9 cellular contexts compared by ENCODE assay signal in genomic region chr15:93035953-93036810, GRCh38. TPM values are rescaled to one million over a fixed set of nuclear protein-coding genes. Genes with fewer than 3 reads are reported as not detected.
DNase-seq lines count a peak whose midpoint lies in the region; ATAC-seq and TF ChIP-seq lines count a peak whose summit lies in the region.
"Had no signal": no experiment of that assay in that cellular context is flagged by ENCODE, and none has a peak within 500 bp of the region (broad histone marks: within the 10 kb centered on the region; RNA-seq: fewer than 3 reads in every experiment).

No MANE protein-coding gene starts in this region.

- H4K20me1 ChIP-seq in mammary epithelial cell (ENCODE audit: insufficient read depth, low read length) = no peaks in the 10 kb centered on the region

- BruUV-seq in mammary epithelial cell (replicated peaks; lab: Mats Ljungman, UMichigan) = no TSS peak

- no peak for TF ChIP-seq EP300 in transverse colon (IDR thresholded peaks at IDR 0.05; ENCODE audit: low read depth)

- H3K36me3 ChIP-seq in mammary epithelial cell (ENCODE audit: insufficient read depth, low read length) (no peaks in the 10 kb centered on the region), transverse colon (no peaks in the 10 kb centered on the region)

- H3K4me3 ChIP-seq in mammary epithelial cell (replicated peaks in 1 of 3; ENCODE audit: insufficient read depth in 1 of 3, low read depth in 2 of 3, low read length in 3 of 3) (no peak overlapping the region), transverse colon (no peak overlapping the region)

- peaks cover 7% of the 10 kb centered on the region for H3K4me1 Mint-ChIP-seq in T-helper 1 cell treated with Interleukin-12 subunit alpha and Interleukin-12 subunit beta and Interleukin-4 antibody, amounts not matched to agents 30 μg/mL and 1 μg/mL, for 36 hours (ENCODE audit: low read depth)
- peaks cover 8% of the 10 kb centered on the region for H3K4me1 Mint-ChIP-seq in mesothelial cell of epicardium

- TF ChIP-seq CTCF in mammary epithelial cell (conservative IDR thresholded peaks at IDR 0.05 in 1 of 2, IDR thresholded peaks at IDR 0.05 in 1 of 2; ENCODE audit: extremely low read depth in 1 of 2, insufficient read depth in 1 of 2, low read depth in 1 of 2, low read length in 2 of 2) (peak; percentile 19 to 39), mesothelial cell of epicardium (IDR thresholded peaks at IDR 0.05; ENCODE audit: unreplicated experiment) (peak; percentile 65), transverse colon (IDR thresholded peaks at IDR 0.05) (peak; percentile 50 to 64 (median 58))

- intact Hi-C loops in mammary epithelial cell (cut with micrococcal nuclease) = loop anchor here (1.0 to 10.0 kb wide), 3 partner anchors 51 to 1289 kb away; partner anchors contain the start of gene RGMA
- intact Hi-C loops in transverse colon (cut with DNase I; ENCODE audit: low total_unique reads) = loop anchor here (10.0 kb wide), 3 partner anchors 289 to 1289 kb away; no protein-coding TSS in a partner anchor

- H3K27me3 ChIP-seq in mammary epithelial cell (ENCODE audit: insufficient read depth, low read length) = no peaks in the 10 kb centered on the region
- H3K27me3 ChIP-seq in transverse colon = no peaks in the 10 kb centered on the region

- H3K27ac ChIP-seq in mammary epithelial cell (ENCODE audit: insufficient read depth, low read depth, low read length) (no peak overlapping the region), transverse colon (no peak overlapping the region)

- ATAC-seq in GM21367 (IDR thresholded peaks at IDR 0.05; ENCODE audit: unreplicated experiment) = peak; percentile 94

- H3K27ac Mint-ChIP-seq in T-helper 1 cell treated with Interleukin-12 subunit alpha and Interleukin-12 subunit beta and Interleukin-4 antibody, amounts not matched to agents 30 μg/mL and 1 μg/mL, for 36 hours = no peak overlapping the region
- H3K27ac Mint-ChIP-seq in mesothelial cell of epicardium = no peak overlapping the region

- no peaks in the 10 kb centered on the region for H3K9me3 ChIP-seq in mammary epithelial cell (replicated peaks; ENCODE audit: insufficient read depth, low read length)
- no peaks in the 10 kb centered on the region for H3K9me3 ChIP-seq in transverse colon

- H2AFZ ChIP-seq in mammary epithelial cell (ENCODE audit: low read depth, low read length) = no peak overlapping the region

- no peaks in the 10 kb centered on the region for H3K9me3 Mint-ChIP-seq in T-helper 1 cell treated with Interleukin-12 subunit alpha and Interleukin-12 subunit beta and Interleukin-4 antibody, amounts not matched to agents 30 μg/mL and 1 μg/mL, for 36 hours
- H3K9me3 Mint-ChIP-seq in mesothelial cell of epicardium = no peaks in the 10 kb centered on the region

- H3K4me1 ChIP-seq in mammary epithelial cell (ENCODE audit: insufficient read depth, low read length) = peaks cover 3% of the 10 kb centered on the region
- peaks cover 0 to 8% (median 3%) of the 10 kb centered on the region in 4 donors for H3K4me1 ChIP-seq in transverse colon

- no peak for TF ChIP-seq POLR2A in transverse colon (IDR thresholded peaks at IDR 0.05)

- dilution Hi-C loops in mammary epithelial cell (cut with HindIII; ENCODE audit: low sequenced_read_pairs) = loop anchor here (5.0 kb wide), 1 partner anchor 86 kb away; no protein-coding TSS in a partner anchor

- 87% methylated on average over 28 of the region's 32 CpGs for WGBS in mammary epithelial cell (ENCODE audit: low coverage, missing lambda C conversion rate)
- 65% methylated on average over 32 of the region's 32 CpGs; no CpG with 5 or more reads in 1 of the 2 donors for WGBS in transverse colon (ENCODE audit: low coverage in 1 of 2), 2 donors

- in situ Hi-C loops in mammary epithelial cell (cut with MboI; ENCODE audit: low sequenced_read_pairs in 2 of 2) (loop anchor here (5.0 to 25.0 kb wide), 3 partner anchors 951 to 1089 kb away; no protein-coding TSS in a partner anchor), transverse colon (cut with MboI; ENCODE audit: low pct_ligation_motif_present in 1 of 4, low pct_unique_long_range_greater_than_20kb in 1 of 4, low sequenced_read_pairs in 3 of 4) (loop anchor here in 3 of 4 donors (10.0 to 25.0 kb wide), 2 partner anchors 1076 to 1079 kb away; no protein-coding TSS in a partner anchor)

- H3K9ac ChIP-seq in mammary epithelial cell (ENCODE audit: insufficient read depth, low read length) = no peak overlapping the region

- CTCF ChIA-PET in mammary epithelial cell (lab: Charles Lee; ENCODE audit: low non-redundant PET) = interaction anchor here (1.0 to 1.2 kb wide), 2 partner anchors 1084 kb away, joined by 5 to 15 read pairs; no protein-coding TSS in a partner anchor

- H3K27me3 Mint-ChIP-seq in T-helper 1 cell treated with Interleukin-12 subunit alpha and Interleukin-12 subunit beta and Interleukin-4 antibody, amounts not matched to agents 30 μg/mL and 1 μg/mL, for 36 hours (ENCODE audit: low read depth) = no peaks in the 10 kb centered on the region
- H3K27me3 Mint-ChIP-seq in mesothelial cell of epicardium (ENCODE audit: low read depth) = no peaks in the 10 kb centered on the region

- H3K4me3 Mint-ChIP-seq in T-helper 1 cell treated with Interleukin-12 subunit alpha and Interleukin-12 subunit beta and Interleukin-4 antibody, amounts not matched to agents 30 μg/mL and 1 μg/mL, for 36 hours = peak overlapping the region; percentile 23
- no peak overlapping the region for H3K4me3 Mint-ChIP-seq in mesothelial cell of epicardium

- H3K4me2 ChIP-seq in mammary epithelial cell (ENCODE audit: insufficient read depth, low read depth, low read length) = no peak overlapping the region

- DNase-seq in D341Med (ENCODE audit: low spot score) (peak; percentile 69), HPDE6-E6E7 (ENCODE audit: extremely low spot score) (peak; percentile 56), mammary epithelial cell (no peak), mesothelial cell of epicardium (ENCODE audit: low spot score in 2 of 2, unreplicated experiment in 2 of 2) (no peak), transverse colon (no peak), NCI-H187 treated with DMSO at 0.1 percent for 48 hours (lab: John Stamatoyannopoulos, UW) (no peak)

- no peaks in the 10 kb centered on the region for H3K79me2 ChIP-seq in mammary epithelial cell (ENCODE audit: insufficient read depth, low read length)

- H3K36me3 Mint-ChIP-seq in T-helper 1 cell treated with Interleukin-12 subunit alpha and Interleukin-12 subunit beta and Interleukin-4 antibody, amounts not matched to agents 30 μg/mL and 1 μg/mL, for 36 hours (ENCODE audit: low read depth) = no peaks in the 10 kb centered on the region
- peaks cover 4% of the 10 kb centered on the region for H3K36me3 Mint-ChIP-seq in mesothelial cell of epicardium

RNA-seq across cellular contexts. Expression of gene RGMA, which starts 52.8 kb away (rescaled TPM):
- total RNA-seq in mammary epithelial cell (under 1 TPM; 0.64 to 0.83 TPM), mesothelial cell of epicardium (23.6 to 26.1 TPM (median 24.3 TPM) in 3 replicates), transverse colon (10 to 100 TPM in 2 of 4 donors, 1 to 10 TPM in 2; 8.6 to 53.3 (median 20.6) TPM)
- 0.14 TPM for polyA plus RNA-seq in mammary epithelial cell
- polyA minus RNA-seq in mammary epithelial cell = not detected
- total RNA-seq: T-helper 1 cell treated with Interleukin-12 subunit alpha and Interleukin-12 subunit beta and Interleukin-4 antibody, amounts not matched to agents 30 ng/mL and 1 ng/mL, for 36 hours had no signal

Comparison
In these comparisons a context has a peak if more than half of its experiments do, and no peak if none do; other contexts are left out.
1. DNase-seq: peak in D341Med (single experiment) and HPDE6-E6E7 (single experiment); none in mammary epithelial cell (single experiment), mesothelial cell of epicardium (0 of 2), transverse colon (single experiment) and NCI-H187 treated with DMSO at 0.1 percent for 48 hours (single experiment).
2. RNA of gene RGMA, which starts 52.8 kb away (total RNA-seq): 8.6 to 53.3 TPM in transverse colon and 23.6 to 26.1 TPM in mesothelial cell of epicardium; 0.64 to 0.83 TPM in mammary epithelial cell; every median in the first group is over 4 times any median in the second.
3. Peak in every context shown above with its lines, with median percentiles within 50 percentile points of each other: CTCF ChIP-seq.